ENCODE assay signal across 24 cellular contexts in the genomic region with DNA sequence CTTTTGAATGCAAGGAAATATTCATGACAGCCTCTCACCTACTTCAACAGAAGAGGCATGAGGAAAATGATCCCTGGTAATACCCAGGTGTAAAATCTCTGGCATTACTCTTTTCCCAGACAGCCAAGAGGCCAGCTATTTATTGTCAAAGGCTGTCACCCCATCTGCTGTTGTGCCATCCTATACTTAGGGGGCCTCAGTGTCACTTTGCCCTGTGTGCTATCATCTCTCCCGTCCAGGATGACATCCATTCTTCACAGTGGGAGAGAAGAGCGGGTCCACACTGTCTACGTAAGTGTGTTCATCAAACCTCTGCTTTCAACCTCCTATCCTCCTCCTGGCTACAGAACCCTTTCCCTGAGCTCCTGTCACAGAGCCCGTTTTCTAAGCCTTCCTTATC.
DNase-seq lines count a peak whose midpoint lies in the region; ATAC-seq and TF ChIP-seq lines count a peak whose summit lies in the region.
"Had no signal": no experiment of that assay in that cellular context is flagged by ENCODE, and none has a peak within 500 bp of the region (broad histone marks: within the 10 kb centered on the region; RNA-seq: fewer than 3 reads in every experiment).

No MANE protein-coding gene starts in this region.

- no peak for TF ChIP-seq CTCF in glutamatergic neuron (IDR thresholded peaks at IDR 0.05; ENCODE audit: partially characterized antibody, unreplicated experiment)

- peaks cover 12% of the 10 kb centered on the region for H3K27me3 Mint-ChIP-seq in glutamatergic neuron (ENCODE audit: unreplicated experiment)
- H3K27me3 Mint-ChIP-seq: B cell, IgD-negative memory B cell had no signal

- intact Hi-C loops in Right ventricle myocardium inferior (cut with DNase I), result no loop called here

- peaks cover 19% of the 10 kb centered on the region for H3K9me3 Mint-ChIP-seq in glutamatergic neuron (ENCODE audit: unreplicated experiment)

- peak overlapping the region; percentile 79 for H3K27ac Mint-ChIP-seq in glutamatergic neuron (ENCODE audit: unreplicated experiment)
- H3K27ac Mint-ChIP-seq: B cell, IgD-negative memory B cell had no signal

- DNase-seq in NCI-H82 (lab: John Stamatoyannopoulos, UW), result peak; percentile 51
- no peak for DNase-seq in NCI-H82 treated with DMSO at 0.1 percent for 48 hours (lab: John Stamatoyannopoulos, UW; ENCODE audit: unreplicated experiment)
- peak; percentile 72 for DNase-seq in NCI-H524 treated with DMSO at 0.1 percent for 48 hours (lab: John Stamatoyannopoulos, UW)
- no peak for DNase-seq in glutamatergic neuron
- no peak for DNase-seq in activated CD4-positive, alpha-beta T cell treated with anti-CD3 and anti-CD28 coated beads, Interleukin-2, amount 50 U/mL, for 48 hours
- no peak for DNase-seq in stimulated activated CD4-positive, alpha-beta T cell treated with anti-CD3 and anti-CD28 coated beads, Interleukin-4, amount 100 ng/mL, for 24 hours
- no peak for DNase-seq in Right ventricle myocardium inferior (ENCODE audit: missing footprints)
- DNase-seq in NOMO-1 treated with DMSO at 0.1 percent for 48 hours (lab: John Stamatoyannopoulos, UW; ENCODE audit: unreplicated experiment), result no peak
- DNase-seq: 8988T, DMS 273 treated with DMSO at 0.1 percent for 48 hours, DND-41, GOT3, HCEC 1CT, MV-4-11, NCI-H1105 treated with DMSO at 0.1 percent for 48 hours, NCI-H1694, NCI-H2081, NCI-H446, NCI-H69, SJCRH30 had no signal

- H3K4me3 Mint-ChIP-seq in glutamatergic neuron (ENCODE audit: unreplicated experiment), result peak overlapping the region; percentile 23
- H3K4me3 Mint-ChIP-seq: B cell, CD14-positive monocyte, IgD-negative memory B cell had no signal

- no peaks in the 10 kb centered on the region for H3K36me3 Mint-ChIP-seq in glutamatergic neuron (ENCODE audit: unreplicated experiment)
- H3K36me3 Mint-ChIP-seq: CD14-positive monocyte had no signal

- ATAC-seq in Right ventricle myocardium inferior, result no peak
- ATAC-seq: Panc1 had no signal

- H3K4me1 Mint-ChIP-seq in glutamatergic neuron (ENCODE audit: low read depth, unreplicated experiment), result peaks cover 42% of the 10 kb centered on the region
- H3K4me1 Mint-ChIP-seq: B cell, CD14-positive monocyte, IgD-negative memory B cell had no signal

Comparison
In these comparisons a context has a peak if more than half of its experiments do, and no peak if none do; other contexts are left out.
1. DNase-seq: peak in NCI-H82 (single experiment) and NCI-H524 treated with DMSO at 0.1 percent for 48 hours (single experiment); none in NCI-H82 treated with DMSO at 0.1 percent for 48 hours (single experiment), glutamatergic neuron (single experiment), activated CD4-positive, alpha-beta T cell treated with anti-CD3 and anti-CD28 coated beads, Interleukin-2, amount 50 U/mL, for 48 hours (0 of 2), stimulated activated CD4-positive, alpha-beta T cell treated with anti-CD3 and anti-CD28 coated beads, Interleukin-4, amount 100 ng/mL, for 24 hours (single experiment), Right ventricle myocardium inferior (single experiment) and NOMO-1 treated with DMSO at 0.1 percent for 48 hours (single experiment).